Comparison of ENCODE assay signal across 8 cellular contexts in genomic region chr3:138608322-138609214, GRCh38. TPM values are rescaled to one million over a fixed set of nuclear protein-coding genes. Genes with fewer than 3 reads are reported as not detected.
A peak's percentile ranks its signal among the peaks of the same experiment; 100 is the strongest.
DNase-seq lines count a peak whose midpoint lies in the region; ATAC-seq and TF ChIP-seq lines count a peak whose summit lies in the region.

Gene FAIM (plus strand): TSS chr3:138608771. CDS start chr3:138619727, 10,956 bp downstream.

- TF ChIP-seq EP300 in neural cell (conservative IDR thresholded peaks at IDR 0.05; ENCODE audit: poor library complexity, severe bottlenecking), result no peak

- H3K27ac Mint-ChIP-seq in stimulated activated naive CD8-positive, alpha-beta T cell treated with anti-CD3 and anti-CD28 coated beads, Interleukin-15, amount 100 ng/mL, for 72 hours, result peak within 1 kb of the TSS; percentile 97 to 99

- TF ChIP-seq CTCF in Panc1 (IDR thresholded peaks at IDR 0.05) (no peak), neural cell (IDR thresholded peaks at IDR 0.05; ENCODE audit: poor library complexity, severe bottlenecking) (no peak)

- in situ Hi-C loops in Panc1 (cut with HindIII; ENCODE audit: low pct_unique_long_range_greater_than_20kb, low sequenced_read_pairs), result no loop called here

- TF ChIP-seq RAD21 in neural cell (conservative IDR thresholded peaks at IDR 0.05), result no peak

- H3K36me3 ChIP-seq in Panc1 (ENCODE audit: control insufficient read depth, insufficient read depth, low read length) (no peaks in the 10 kb centered on the region), neural cell (ENCODE audit: insufficient read depth, low read length) (no peaks in the 10 kb centered on the region)

- POLR2A ChIA-PET in Panc1 (lab: Charles Lee), result no interaction called here

- peak within 1 kb of the TSS; percentile 56 for H2AFZ ChIP-seq in neural cell (ENCODE audit: low read depth, low read length)

- H3K9me3 Mint-ChIP-seq in stimulated activated naive CD8-positive, alpha-beta T cell treated with anti-CD3 and anti-CD28 coated beads, Interleukin-15, amount 100 ng/mL, for 72 hours, result no peaks in the 10 kb centered on the region

- H3K79me2 ChIP-seq in neural cell (replicated peaks; ENCODE audit: insufficient read depth, low read length), result no peaks in the 10 kb centered on the region

- no peaks in the 10 kb centered on the region for H3F3A ChIP-seq in neural cell (ENCODE audit: insufficient read depth, low read length, poor library complexity, severe bottlenecking)

- peak; percentile 72 for ATAC-seq in GM19455 (IDR thresholded peaks at IDR 0.05; ENCODE audit: unreplicated experiment)
- peak; percentile 74 for ATAC-seq in HG03571 (IDR thresholded peaks at IDR 0.05; ENCODE audit: unreplicated experiment)
- ATAC-seq in Panc1, result peak; percentile 87
- peak; percentile 85 for ATAC-seq in stimulated activated naive CD8-positive, alpha-beta T cell treated with anti-CD3 and anti-CD28 coated beads, Interleukin-15, amount 100 ng/mL, for 72 hours

- H3K27me3 Mint-ChIP-seq in stimulated activated naive CD8-positive, alpha-beta T cell treated with anti-CD3 and anti-CD28 coated beads, Interleukin-15, amount 100 ng/mL, for 72 hours, result no peaks in the 10 kb centered on the region

- H3K9me3 ChIP-seq in Panc1 (ENCODE audit: control insufficient read depth, insufficient read depth, low read depth, low read length) (no peaks in the 10 kb centered on the region), neural cell (ENCODE audit: low read length) (no peaks in the 10 kb centered on the region)

- DNase-seq in D341Med (ENCODE audit: low spot score) (peak; percentile 91), Panc1 (ENCODE audit: low read depth, low spot score) (no peak), fibroblast of the conjunctiva (ENCODE audit: low read depth) (peak; percentile 18)
- peak; percentile 61 for DNase-seq in activated effector memory CD4-positive, alpha-beta T cell treated with Interleukin-2 at 50 U/mL for 16 hours
- peak; percentile 74 to 82 for DNase-seq in stimulated activated naive CD8-positive, alpha-beta T cell treated with anti-CD3 and anti-CD28 coated beads, Interleukin-15, amount 100 ng/mL, for 72 hours

- H3K27ac ChIP-seq in Panc1 (ENCODE audit: low read length) (peak within 1 kb of the TSS; percentile 88), neural cell (ENCODE audit: low read length) (no peak within 1 kb of the TSS)

- BruUV-seq in Panc1 (replicated peaks; lab: Mats Ljungman, UMichigan), result no TSS peak

- no peaks in the 10 kb centered on the region for H3K9me2 ChIP-seq in neural cell (ENCODE audit: insufficient read depth, low read length)

- H3K4me1 ChIP-seq in Panc1 (ENCODE audit: control insufficient read depth, insufficient read depth, low read length), result peaks cover 16% of the 10 kb centered on the region

- H3K4me2 ChIP-seq in neural cell (ENCODE audit: low read length), result no peak within 1 kb of the TSS

- H3K27me3 ChIP-seq in Panc1 (ENCODE audit: control insufficient read depth, insufficient read depth, low read length) (no peaks in the 10 kb centered on the region), neural cell (ENCODE audit: insufficient read depth, low read depth, low read length) (peaks cover 17% of the 10 kb centered on the region)

- intact Hi-C loops in Panc1 (cut with micrococcal nuclease; ENCODE audit: unreplicated experiment), result no loop called here

- CTCF ChIA-PET in Panc1 (lab: Charles Lee), result interaction anchor here (0.6 kb wide), 1 partner anchor 13 kb away, joined by 4 read pairs; no protein-coding TSS in a partner anchor

- peak within 1 kb of the TSS; percentile 56 for H3K9ac ChIP-seq in neural cell (ENCODE audit: low read length)

- no peaks in the 10 kb centered on the region for H4K20me1 ChIP-seq in neural cell (ENCODE audit: insufficient read depth)

- H3K4me3 Mint-ChIP-seq in stimulated activated naive CD8-positive, alpha-beta T cell treated with anti-CD3 and anti-CD28 coated beads, Interleukin-15, amount 100 ng/mL, for 72 hours, result peak within 1 kb of the TSS; percentile 81 to 95

- peaks cover 25% of the 10 kb centered on the region for H3K4me1 Mint-ChIP-seq in stimulated activated naive CD8-positive, alpha-beta T cell treated with anti-CD3 and anti-CD28 coated beads, Interleukin-15, amount 100 ng/mL, for 72 hours

- H3K4me3 ChIP-seq in Panc1 (ENCODE audit: low read depth in 2 of 2, low read length in 2 of 2), result peak within 1 kb of the TSS; percentile 48 to 81
- peak within 1 kb of the TSS; percentile 59 for H3K4me3 ChIP-seq in neural cell (ENCODE audit: low read length)

TF ChIP-seq in neural cell, 6 proteins besides CTCF, POLR2A, EP300 and RAD21:
- TF ChIP-seq TAF1 (IDR thresholded peaks at IDR 0.05; ENCODE audit: low read depth) (no peak), EZH2 (IDR thresholded peaks at IDR 0.05; ENCODE audit: borderline replicate concordance, insufficient read depth, low read length, poor library complexity, severe bottlenecking) (no peak), MXI1 (conservative IDR thresholded peaks at IDR 0.05; ENCODE audit: poor library complexity, severe bottlenecking) (no peak), SMC3 (conservative IDR thresholded peaks at IDR 0.05; ENCODE audit: poor library complexity) (no peak), POLR2AphosphoS5 (IDR thresholded peaks at IDR 0.05) (no peak), REST (IDR thresholded peaks at IDR 0.05; ENCODE audit: borderline replicate concordance) (no peak)

RNA-seq across cellular contexts. Expression of gene FAIM, which starts in this region (rescaled TPM):
- total RNA-seq in Panc1 (2021; ENCODE audit: unreplicated experiment), result 18.8 TPM
- 15.6 TPM for polyA plus RNA-seq in Panc1 (2012; ENCODE audit: insufficient read length)
- 1.1 and 3.1 TPM in 2 replicates for polyA plus RNA-seq in neural cell
- 0.97 and 4.6 TPM in 2 replicates for polyA minus RNA-seq in neural cell
